ENCODE assay signal across 17 cellular contexts in the genomic region with DNA sequence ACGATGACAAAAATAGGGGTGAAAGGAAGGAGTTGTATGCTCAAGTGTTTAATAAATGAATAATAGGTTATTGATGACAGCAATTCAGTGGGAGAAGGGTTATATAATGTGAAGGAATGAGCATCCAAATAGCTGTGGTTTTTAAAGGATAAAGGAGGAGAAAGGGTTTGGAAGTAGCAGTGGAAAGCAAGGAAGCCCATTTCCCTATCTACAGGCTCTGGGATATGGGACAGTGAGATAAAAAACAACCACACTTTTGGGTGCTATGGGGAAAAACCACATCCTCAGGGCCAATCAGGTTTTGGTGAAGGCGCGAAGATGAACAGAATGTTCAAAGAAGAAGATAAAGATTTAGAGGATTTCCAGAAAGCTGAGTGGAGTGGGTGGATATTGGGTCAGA.
A peak's percentile ranks its signal among the peaks of the same experiment; 100 is the strongest.
DNase-seq lines count a peak whose midpoint lies in the region; ATAC-seq and TF ChIP-seq lines count a peak whose summit lies in the region.
"Had no signal": no experiment of that assay in that cellular context is flagged by ENCODE, and none has a peak within 500 bp of the region (broad histone marks: within the 10 kb centered on the region; RNA-seq: fewer than 3 reads in every experiment).

No MANE protein-coding gene starts in this region.

- peaks cover 30% of the 10 kb centered on the region for H3K36me3 Mint-ChIP-seq in HFFc6 (ENCODE audit: low read depth)
- peaks cover 7% of the 10 kb centered on the region for H3K36me3 Mint-ChIP-seq in stimulated activated memory B cell treated with anti-CD40 and anti-IgM and Interleukin-4, amounts not matched to agents 10 μg/mL and 1 μg/mL and 100 μg/mL, for 72 hours

- H3K4ac ChIP-seq in mesenchymal stem cell (ENCODE audit: low read depth in 1 of 2, low read length in 2 of 2) (no peak overlapping the region), mesendoderm (ENCODE audit: low read depth, low read length) (no peak overlapping the region)

- H3K23ac ChIP-seq in mesenchymal stem cell (ENCODE audit: low read length in 2 of 2) = no peak overlapping the region
- H3K23ac ChIP-seq in mesendoderm (ENCODE audit: low read length) = no peak overlapping the region

- no peak overlapping the region for H4K5ac ChIP-seq in mesendoderm (ENCODE audit: low read length)

- H3K4me3 ChIP-seq in RWPE2 (ENCODE audit: severe bottlenecking) (no peak overlapping the region), mesenchymal stem cell (ENCODE audit: insufficient read depth in 1 of 2, low read depth in 1 of 2, low read length in 2 of 2) (no peak overlapping the region), mesendoderm (ENCODE audit: low read length) (no peak overlapping the region)
- H3K4me3 ChIP-seq: GM23338 had no signal

- ATAC-seq in RWPE2 (ENCODE audit: low read depth) (no peak), HG03025 (IDR thresholded peaks at IDR 0.05; ENCODE audit: low FRiP score, unreplicated experiment) (no peak), GM21390 (IDR thresholded peaks at IDR 0.05; ENCODE audit: unreplicated experiment) (no peak)
- ATAC-seq in stimulated activated memory B cell treated with anti-CD40 and anti-IgM and Interleukin-4, amounts not matched to agents 10 μg/mL and 1 μg/mL and 100 μg/mL, for 72 hours = no peak
- ATAC-seq: GM23338 had no signal

- H3K4me3 Mint-ChIP-seq in HFFc6 = no peak overlapping the region
- no peak overlapping the region for H3K4me3 Mint-ChIP-seq in stimulated activated memory B cell treated with anti-CD40 and anti-IgM and Interleukin-4, amounts not matched to agents 10 μg/mL and 1 μg/mL and 100 μg/mL, for 72 hours
- H3K4me3 Mint-ChIP-seq: CD4-positive, alpha-beta T cell; GM23338 had no signal

- H3K14ac ChIP-seq in mesenchymal stem cell (ENCODE audit: low read length in 2 of 2) = no peak overlapping the region

- TF ChIP-seq CTCF in HFFc6 (IDR thresholded peaks at IDR 0.05) = no peak
- TF ChIP-seq CTCF in RWPE2 (IDR thresholded peaks at IDR 0.05; ENCODE audit: poor library complexity, severe bottlenecking) = no peak

- H2AK5ac ChIP-seq in mesenchymal stem cell (ENCODE audit: low read length, severe bottlenecking) (peak overlapping the region; percentile 38), mesendoderm (ENCODE audit: low read length) (no peak overlapping the region)

- no peak overlapping the region for H4K91ac ChIP-seq in mesenchymal stem cell (ENCODE audit: low read length)

- no peaks in the 10 kb centered on the region for H3K79me2 ChIP-seq in mesendoderm (ENCODE audit: control insufficient read depth, insufficient read depth, low read length)

- H3K56ac ChIP-seq in mesendoderm (ENCODE audit: low read length) = no peak overlapping the region

- H3K27me3 ChIP-seq in RWPE2 (ENCODE audit: insufficient read depth, poor library complexity, severe bottlenecking) (no peaks in the 10 kb centered on the region), mesenchymal stem cell (ENCODE audit: control insufficient read depth in 1 of 2, insufficient read depth in 1 of 2, low read length in 2 of 2) (no peaks in the 10 kb centered on the region), mesendoderm (ENCODE audit: insufficient read depth, low read length, poor library complexity) (no peaks in the 10 kb centered on the region)

- H2BK12ac ChIP-seq in mesenchymal stem cell (ENCODE audit: low read length in 2 of 2) = peak overlapping the region in 1 of 2 experiments; percentile 50

- H3K4me2 ChIP-seq in mesenchymal stem cell (ENCODE audit: low read length, poor library complexity, severe bottlenecking) (no peak overlapping the region), mesendoderm (ENCODE audit: low read length) (no peak overlapping the region)
- H3K4me2 ChIP-seq: GM23338 had no signal

- 98% methylated on average over 1 of the region's 3 CpGs for WGBS in mesenchymal stem cell
- no CpG with 5 or more reads among the region's 3 CpGs for WGBS in mesendoderm (ENCODE audit: extremely low coverage, insufficient coverage, low lambda C conversion rate)

- DNase-seq in HFFc6 (no peak), RWPE2 (ENCODE audit: low spot score) (no peak), mesenchymal stem cell (no peak), mesendoderm (no peak), SIG-M5 (lab: John Stamatoyannopoulos, UW) (no peak)
- DNase-seq: AML-193; Caco-2; CD4-positive, alpha-beta T cell; DMS153; DMS79; GDM1; HCEC 1CT had no signal

- no peak overlapping the region for H2BK5ac ChIP-seq in mesenchymal stem cell (ENCODE audit: low read depth, low read length, poor library complexity, severe bottlenecking)
- H2BK5ac ChIP-seq in mesendoderm (ENCODE audit: low read length) = no peak overlapping the region

- no peak overlapping the region for H2AFZ ChIP-seq in mesenchymal stem cell (ENCODE audit: low read depth, low read length)
- H2AFZ ChIP-seq: GM23338 had no signal

- H2BK120ac ChIP-seq in mesenchymal stem cell (ENCODE audit: low read depth, low read length) = no peak overlapping the region
- H2BK120ac ChIP-seq in mesendoderm (ENCODE audit: low read depth, low read length) = no peak overlapping the region

- H3K27ac ChIP-seq in RWPE2 (ENCODE audit: poor library complexity, severe bottlenecking) = peak overlapping the region; percentile 99
- H3K27ac ChIP-seq in mesenchymal stem cell (ENCODE audit: low read length, poor library complexity, severe bottlenecking) = no peak overlapping the region
- H3K27ac ChIP-seq in mesendoderm (ENCODE audit: low read depth, low read length) = no peak overlapping the region
- H3K27ac ChIP-seq: C4-2B had no signal

- peaks cover 39% of the 10 kb centered on the region for H3K4me1 Mint-ChIP-seq in HFFc6 (ENCODE audit: low read depth)
- peaks cover 6% of the 10 kb centered on the region for H3K4me1 Mint-ChIP-seq in stimulated activated memory B cell treated with anti-CD40 and anti-IgM and Interleukin-4, amounts not matched to agents 10 μg/mL and 1 μg/mL and 100 μg/mL, for 72 hours

- H4K8ac ChIP-seq in mesenchymal stem cell (ENCODE audit: low read length) (no peak overlapping the region), mesendoderm (ENCODE audit: low read depth, low read length) (no peak overlapping the region)

- H3K79me1 ChIP-seq in mesenchymal stem cell (replicated peaks; ENCODE audit: low read length, poor library complexity, severe bottlenecking) = no peaks in the 10 kb centered on the region
- H3K79me1 ChIP-seq in mesendoderm (ENCODE audit: low read length) = no peaks in the 10 kb centered on the region

- H3K27ac Mint-ChIP-seq in HFFc6 = peak overlapping the region; percentile 59
- peak overlapping the region; percentile 5 for H3K27ac Mint-ChIP-seq in stimulated activated memory B cell treated with anti-CD40 and anti-IgM and Interleukin-4, amounts not matched to agents 10 μg/mL and 1 μg/mL and 100 μg/mL, for 72 hours
- H3K27ac Mint-ChIP-seq: CD4-positive, alpha-beta T cell; GM23338 had no signal

- peaks cover 2% of the 10 kb centered on the region; the same call in 1 of the 2 replicates for H3K27me3 Mint-ChIP-seq in HFFc6 (ENCODE audit: insufficient read depth)
- H3K27me3 Mint-ChIP-seq in stimulated activated memory B cell treated with anti-CD40 and anti-IgM and Interleukin-4, amounts not matched to agents 10 μg/mL and 1 μg/mL and 100 μg/mL, for 72 hours = no peaks in the 10 kb centered on the region
- H3K27me3 Mint-ChIP-seq: CD4-positive, alpha-beta T cell had no signal

- no peak overlapping the region for H3K18ac ChIP-seq in mesenchymal stem cell (ENCODE audit: low read depth in 1 of 2, low read length in 2 of 2)
- H3K18ac ChIP-seq in mesendoderm (ENCODE audit: low read length) = no peak overlapping the region

- H3K9ac ChIP-seq in mesenchymal stem cell (ENCODE audit: low read length) (no peak overlapping the region), mesendoderm (ENCODE audit: low read length) (no peak overlapping the region)

- H3K9me3 ChIP-seq in RWPE2 (ENCODE audit: severe bottlenecking) (peaks cover 22% of the 10 kb centered on the region), mesenchymal stem cell (ENCODE audit: control insufficient read depth, low read length) (peaks cover 29% of the 10 kb centered on the region)

- no peaks in the 10 kb centered on the region for H3K36me3 ChIP-seq in RWPE2 (ENCODE audit: low read depth)
- H3K36me3 ChIP-seq in mesenchymal stem cell (ENCODE audit: control insufficient read depth in 1 of 2, insufficient read depth in 2 of 2, low read depth in 1 of 2, low read length in 2 of 2) = no peaks in the 10 kb centered on the region
- no peaks in the 10 kb centered on the region for H3K36me3 ChIP-seq in mesendoderm (ENCODE audit: control insufficient read depth, insufficient read depth, low read length)

- H2BK15ac ChIP-seq in mesenchymal stem cell (ENCODE audit: low read depth, poor library complexity, severe bottlenecking) = no peak overlapping the region
- H2BK15ac ChIP-seq in mesendoderm (replicated peaks; ENCODE audit: low read depth) = no peak overlapping the region

- H3K9me3 Mint-ChIP-seq in HFFc6 = peaks cover 21% of the 10 kb centered on the region
- peaks cover 8% of the 10 kb centered on the region for H3K9me3 Mint-ChIP-seq in stimulated activated memory B cell treated with anti-CD40 and anti-IgM and Interleukin-4, amounts not matched to agents 10 μg/mL and 1 μg/mL and 100 μg/mL, for 72 hours
- H3K9me3 Mint-ChIP-seq: CD4-positive, alpha-beta T cell had no signal

- H3K4me1 ChIP-seq in RWPE2 (ENCODE audit: insufficient read depth, poor library complexity, severe bottlenecking) (peaks cover 16% of the 10 kb centered on the region), mesenchymal stem cell (ENCODE audit: control insufficient read depth, insufficient read depth, low read depth, low read length) (peaks cover 1% of the 10 kb centered on the region), mesendoderm (ENCODE audit: control insufficient read depth, low read depth, low read length) (no peaks in the 10 kb centered on the region)
- H3K4me1 ChIP-seq: Caco-2 had no signal
